24 cellular contexts compared by ENCODE assay signal in the genomic region with DNA sequence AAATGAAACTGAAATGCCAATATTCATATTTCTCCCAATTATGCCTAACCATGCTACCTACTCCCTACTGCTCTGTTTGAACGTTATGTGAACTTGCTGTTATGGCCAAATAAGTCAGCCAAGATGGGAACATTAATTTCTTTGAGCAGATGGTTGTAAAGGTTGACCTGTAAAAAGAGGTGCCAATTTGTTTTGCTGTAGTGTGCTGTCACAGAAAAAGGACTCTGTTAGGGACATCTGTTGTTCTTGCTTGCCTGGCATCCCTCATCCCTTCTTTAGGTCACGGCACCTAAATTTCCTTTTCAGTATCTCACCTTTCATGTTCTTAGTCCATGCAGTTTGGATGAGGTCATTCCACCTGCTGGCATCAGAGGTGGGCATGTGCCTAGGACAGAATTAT. TPM values are rescaled to one million over a fixed set of nuclear protein-coding genes. Genes with fewer than 3 reads are reported as not detected.
"Had no signal": no experiment of that assay in that cellular context is flagged by ENCODE, and none has a peak within 500 bp of the region (broad histone marks: within the 10 kb centered on the region; RNA-seq: fewer than 3 reads in every experiment).

No MANE protein-coding gene starts in this region.

- ATAC-seq: activated CD4-positive, CD25-positive, alpha-beta regulatory T cell treated with anti-CD3 and anti-CD28 coated beads, Interleukin-2, amount 50 U/mL, for 24 hours; activated CD8-positive, alpha-beta T cell treated with anti-CD3 and anti-CD28 coated beads for 36 hours; activated T-cell treated with anti-CD3 and anti-CD28 coated beads, Interleukin-2, amount 50 U/mL, for 4 hours; activated T-helper 17 cell treated with anti-CD3 and anti-CD28 coated beads, Interleukin-2, amount 50 U/mL, for 72 hours; esophagus mucosa had no signal

- DNase-seq: activated B cell treated with CpG ODN at 0.5 μM for 24 hours; activated CD4-positive, alpha-beta T cell treated with anti-CD3 and anti-CD28 coated beads for 48 hours; activated CD4-positive, alpha-beta T cell treated with anti-CD3 and anti-CD28 coated beads, Interleukin-2, amount 50 U/mL, for 1 hour; activated CD4-positive, alpha-beta T cell treated with anti-CD3 and anti-CD28 coated beads, Interleukin-2, amount 50 U/mL, for 48 hours; activated CD8-positive, alpha-beta memory T cell treated with anti-CD3 and anti-CD28 coated beads for 24 hours; activated CD8-positive, alpha-beta T cell treated with anti-CD3 and anti-CD28 coated beads for 36 hours; activated effector memory CD4-positive, alpha-beta T cell treated with Interleukin-2 at 50 U/mL for 16 hours; activated gamma-delta T cell treated with Interleukin-2 at 50 U/mL for 16 hours; activated naive CD4-positive, alpha-beta T cell treated with anti-CD3 and anti-CD28 coated beads, Interleukin-2, amount 50 U/mL, for 16 hours; activated naive CD4-positive, alpha-beta T cell treated with Interleukin-2 at 50 U/mL for 16 hours; activated T-cell treated with anti-CD3 and anti-CD28 coated beads, Interleukin-2, amount 50 U/mL, for 4 hours; amniotic stem cell; anterior cingulate cortex; brain microvascular endothelial cell; effector memory CD4-positive, alpha-beta T cell; endodermal cell; foreskin fibroblast; hippocampal formation; T1000; WERI-Rb-1 had no signal

RNA-seq across cellular contexts. Expression of a gene that starts 35.4 kb away (rescaled TPM):
- total RNA-seq: activated B cell treated with CpG ODN at 0.5 μM for 24 hours; activated CD8-positive, alpha-beta T cell treated with anti-CD3 and anti-CD28 coated beads for 36 hours; activated T-cell treated with anti-CD3 and anti-CD28 coated beads, Interleukin-2, amount 50 U/mL, for 4 hours; activated T-helper 17 cell treated with anti-CD3 and anti-CD28 coated beads, Interleukin-2, amount 50 U/mL, for 72 hours; frontal cortex had no signal
